ENCODE assay signal across 27 cellular contexts in the genomic region with DNA sequence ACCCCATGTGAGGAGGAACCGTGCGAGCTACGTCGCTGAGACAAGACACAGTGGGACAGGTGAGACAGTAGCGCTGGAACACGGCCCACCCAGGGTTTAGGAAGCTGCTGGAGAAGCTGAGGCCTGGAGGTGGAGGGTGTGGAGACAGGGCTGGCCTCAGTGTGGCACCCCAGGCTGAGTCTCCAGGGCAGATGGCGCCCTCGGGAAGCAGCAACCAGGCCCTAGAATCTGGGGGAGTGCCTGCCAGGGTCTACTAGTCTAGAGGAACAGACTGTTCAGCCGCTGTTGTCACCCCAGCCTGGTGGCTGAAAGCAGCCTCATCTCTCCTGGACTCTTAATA. TPM values are rescaled to one million over a fixed set of nuclear protein-coding genes. Genes with fewer than 3 reads are reported as not detected.
DNase-seq lines count a peak whose midpoint lies in the region; ATAC-seq, FAIRE-seq and TF ChIP-seq lines count a peak whose summit lies in the region.
"Had no signal": no experiment of that assay in that cellular context is flagged by ENCODE, and none has a peak within 500 bp of the region (broad histone marks: within the 10 kb centered on the region; RNA-seq: fewer than 3 reads in every experiment).

No MANE protein-coding gene starts in this region.

- H3K9me3 Mint-ChIP-seq in chondrocyte (ENCODE audit: low read depth) (peaks cover 12% of the 10 kb centered on the region), osteocyte (ENCODE audit: unreplicated experiment) (peaks cover 7% of the 10 kb centered on the region), Calu3 (ENCODE audit: low read depth, unreplicated experiment) (no peaks in the 10 kb centered on the region)
- H3K9me3 Mint-ChIP-seq: activated naive CD8-positive, alpha-beta T cell treated with anti-CD3 and anti-CD28 coated beads, Interleukin-2, amount 10 ng/mL, durations not matched to agents 7 days and 5 days had no signal

- TF ChIP-seq CTCF in chondrocyte (IDR thresholded peaks at IDR 0.05) (no peak), osteocyte (IDR thresholded peaks at IDR 0.05) (no peak), Calu3 (IDR thresholded peaks at IDR 0.05; ENCODE audit: unreplicated experiment) (no peak)

- H3K27ac Mint-ChIP-seq in chondrocyte (ENCODE audit: unreplicated experiment) (no peak overlapping the region), osteocyte (ENCODE audit: unreplicated experiment) (no peak overlapping the region), Calu3 (ENCODE audit: unreplicated experiment) (no peak overlapping the region)
- H3K27ac Mint-ChIP-seq: activated CD4-positive, alpha-beta T cell treated with anti-CD3 and anti-CD28 coated beads for 36 hours; activated naive CD8-positive, alpha-beta T cell treated with anti-CD3 and anti-CD28 coated beads, Interleukin-2, amount 10 ng/mL, durations not matched to agents 7 days and 5 days; T-cell had no signal

- H3K4me3 Mint-ChIP-seq in chondrocyte (ENCODE audit: unreplicated experiment) (no peak overlapping the region), osteocyte (ENCODE audit: unreplicated experiment) (no peak overlapping the region), Calu3 (ENCODE audit: low read depth, unreplicated experiment) (no peak overlapping the region)
- H3K4me3 Mint-ChIP-seq: activated CD4-positive, alpha-beta T cell treated with anti-CD3 and anti-CD28 coated beads for 36 hours; activated naive CD8-positive, alpha-beta T cell treated with anti-CD3 and anti-CD28 coated beads, Interleukin-2, amount 10 ng/mL, durations not matched to agents 7 days and 5 days; T-cell had no signal

- no peak for ATAC-seq in GM21825 (IDR thresholded peaks at IDR 0.05; ENCODE audit: unreplicated experiment)
- ATAC-seq: activated CD4-positive, alpha-beta T cell treated with anti-CD3 and anti-CD28 coated beads for 36 hours; PC-3; T-cell had no signal

- no peak for FAIRE-seq in GM12892 (lab: Jason Lieb, UNC)
- FAIRE-seq: astrocyte, endothelial cell of umbilical vein, GM18507, TTC549 had no signal

- CTCF ChIA-PET in Calu3 (lab: Charles Lee), result no interaction called here

- peaks cover 5% of the 10 kb centered on the region for H3K36me3 Mint-ChIP-seq in chondrocyte (ENCODE audit: low read depth)
- no peaks in the 10 kb centered on the region for H3K36me3 Mint-ChIP-seq in osteocyte (ENCODE audit: unreplicated experiment)
- H3K36me3 Mint-ChIP-seq in Calu3 (ENCODE audit: insufficient read depth, unreplicated experiment), result no peaks in the 10 kb centered on the region
- H3K36me3 Mint-ChIP-seq: activated naive CD8-positive, alpha-beta T cell treated with anti-CD3 and anti-CD28 coated beads, Interleukin-2, amount 10 ng/mL, durations not matched to agents 7 days and 5 days; T-cell had no signal

- H3K4me1 Mint-ChIP-seq in chondrocyte (ENCODE audit: low read depth) (no peaks in the 10 kb centered on the region), osteocyte (ENCODE audit: unreplicated experiment) (no peaks in the 10 kb centered on the region), Calu3 (ENCODE audit: low read depth, unreplicated experiment) (no peaks in the 10 kb centered on the region)
- H3K4me1 Mint-ChIP-seq: activated CD4-positive, alpha-beta T cell treated with anti-CD3 and anti-CD28 coated beads for 36 hours; activated naive CD8-positive, alpha-beta T cell treated with anti-CD3 and anti-CD28 coated beads, Interleukin-2, amount 10 ng/mL, durations not matched to agents 7 days and 5 days had no signal

- TF ChIP-seq POLR2A in GM12892 (IDR thresholded peaks at IDR 0.05; ENCODE audit: low read depth, low read length), result no peak

- DNase-seq in activated effector memory CD4-positive, alpha-beta T cell treated with anti-CD3 and anti-CD28 coated beads, Interleukin-2, amount 50 U/mL, for 16 hours, result peak; percentile 41
- no peak for DNase-seq in activated effector memory CD4-positive, alpha-beta T cell treated with Interleukin-2 at 50 U/mL for 16 hours
- DNase-seq in GM12892 (ENCODE audit: insufficient read length) (peak; percentile 1), chondrocyte (ENCODE audit: low spot score) (peak; percentile 88), osteocyte (ENCODE audit: extremely low spot score, unreplicated experiment) (peak; percentile 76), Calu3 (no peak), putamen (ENCODE audit: low spot score) (no peak)
- DNase-seq: central memory CD4-positive, alpha-beta T cell; dermis blood vessel endothelial cell; GDM1; IMR-90; NCI-H1105 treated with DMSO at 0.1 percent for 48 hours; NCI-H2029; NCI-H226; NCI-H82; PC-3; SHP77 had no signal

- BruUV-seq in Calu3 (replicated peaks; lab: Mats Ljungman, UMichigan), result no TSS peak

- H3K27me3 Mint-ChIP-seq in chondrocyte (ENCODE audit: low read depth) (peaks cover 60% of the 10 kb centered on the region), osteocyte (ENCODE audit: unreplicated experiment) (peaks cover 46% of the 10 kb centered on the region), Calu3 (ENCODE audit: unreplicated experiment) (peaks cover 52% of the 10 kb centered on the region)
- H3K27me3 Mint-ChIP-seq: activated CD4-positive, alpha-beta T cell treated with anti-CD3 and anti-CD28 coated beads for 36 hours; T-cell had no signal

- intact Hi-C loops in Calu3 (cut with micrococcal nuclease; ENCODE audit: unreplicated experiment), result no loop called here

RNA-seq across cellular contexts. Expression of gene TERT, which starts 4.6 kb away (rescaled TPM):
- polyA plus RNA-seq in GM12892 (2012; ENCODE audit: missing spikeins), result 0.15 TPM
- total RNA-seq in chondrocyte (not detected in 3 replicates), osteocyte (not detected in 2 replicates), Calu3 (2022) (2.1 and 2.3 TPM in 2 replicates)
- total RNA-seq: endothelial cell of umbilical vein, IMR-90, lung had no signal
- polyA plus RNA-seq: BJ, IMR-90 had no signal

RNA-seq across cellular contexts. Expression of gene CLPTM1L, which starts 45.4 kb away (rescaled TPM):
- polyA plus RNA-seq in GM12892 (2012; ENCODE audit: missing spikeins), result 44.0 TPM
- total RNA-seq in chondrocyte, result 75.8 to 108 TPM (median 81.6 TPM) in 3 replicates
- 88.0 and 93.1 TPM in 2 replicates for total RNA-seq in osteocyte
- 120 and 127 TPM in 2 replicates for total RNA-seq in Calu3 (2022)

Comparison
In these comparisons a context has a peak if more than half of its experiments do, and no peak if none do; other contexts are left out.
1. DNase-seq: peak in activated effector memory CD4-positive, alpha-beta T cell treated with anti-CD3 and anti-CD28 coated beads, Interleukin-2, amount 50 U/mL, for 16 hours (single experiment), GM12892 (single experiment), chondrocyte (single experiment) and osteocyte (single experiment); none in activated effector memory CD4-positive, alpha-beta T cell treated with Interleukin-2 at 50 U/mL for 16 hours (single experiment), Calu3 (single experiment) and putamen (single experiment).